ENCODE assay signal across 25 cellular contexts in the genomic region with DNA sequence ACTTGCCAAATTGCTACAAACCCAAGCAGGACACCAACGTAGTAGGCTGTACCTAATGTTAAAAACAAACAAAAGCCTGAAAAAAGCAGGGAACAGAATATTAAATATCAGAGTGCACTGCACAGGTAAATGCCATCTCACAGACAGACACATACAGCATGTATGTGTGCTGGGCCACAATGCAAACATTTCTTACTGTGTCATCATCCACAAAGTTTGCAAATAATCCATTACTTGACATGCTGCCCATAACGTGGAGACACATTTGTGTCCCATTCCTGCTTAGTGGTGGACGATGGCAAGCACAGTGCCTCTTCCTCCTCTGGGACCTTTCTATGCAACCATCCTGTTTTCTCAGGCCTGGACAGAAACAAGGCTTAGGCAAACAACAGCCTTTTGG.
"Had no signal": no experiment of that assay in that cellular context is flagged by ENCODE, and none has a peak within 500 bp of the region (broad histone marks: within the 10 kb centered on the region; RNA-seq: fewer than 3 reads in every experiment).

No MANE protein-coding gene starts in this region.

- H3K36me3 Mint-ChIP-seq: naive thymus-derived CD4-positive, alpha-beta T cell; stimulated activated naive B cell treated with anti-CD40 and anti-IgM and Interleukin-4, amounts not matched to agents 10 μg/mL and 1 μg/mL and 100 μg/mL, for 72 hours had no signal

- H3K27me3 ChIP-seq: dorsolateral prefrontal cortex, gastrocnemius medialis, heart left ventricle, hepatocyte, left lung, neutrophil, pancreas, right lobe of liver, tibial nerve, upper lobe of left lung had no signal

- H3K9me3 ChIP-seq: gastrocnemius medialis, heart left ventricle, left lung, neutrophil, pancreas, right lobe of liver, thoracic aorta, tibial nerve, upper lobe of left lung had no signal

- DNase-seq: dorsolateral prefrontal cortex; effector CD4-positive, alpha-beta T cell; foreskin fibroblast; gastrocnemius medialis; heart left ventricle; kidney; left lung; mesenchymal stem cell; midbrain; naive thymus-derived CD4-positive, alpha-beta T cell; pancreas; small intestine; stimulated activated CD4-positive, alpha-beta T cell treated with anti-CD3 and anti-CD28 coated beads, Interleukin-15, amount 100 ng/mL, for 24 hours; stimulated activated CD4-positive, alpha-beta T cell treated with anti-CD3 and anti-CD28 coated beads, Interleukin-2, amount 100 ng/mL, for 48 hours; stimulated activated naive B cell treated with anti-CD40 and anti-IgM and Interleukin-4, amounts not matched to agents 10 μg/mL and 1 μg/mL and 100 μg/mL, for 72 hours; upper lobe of left lung had no signal

- H3K4me1 Mint-ChIP-seq: naive thymus-derived CD4-positive, alpha-beta T cell; neural crest cell; stimulated activated naive B cell treated with anti-CD40 and anti-IgM and Interleukin-4, amounts not matched to agents 10 μg/mL and 1 μg/mL and 100 μg/mL, for 72 hours had no signal

- H3K9me3 Mint-ChIP-seq: neural crest cell; stimulated activated naive B cell treated with anti-CD40 and anti-IgM and Interleukin-4, amounts not matched to agents 10 μg/mL and 1 μg/mL and 100 μg/mL, for 72 hours; stimulated activated naive CD8-positive, alpha-beta T cell treated with anti-CD3 and anti-CD28 coated beads, Interleukin-15, Interleukin-2, amounts not matched to agents 100 ng/mL and 50 ng/mL, for 24 hours had no signal

- H3K4me3 ChIP-seq: dorsolateral prefrontal cortex, gastrocnemius medialis, heart left ventricle, hepatocyte, left lung, pancreas, right lobe of liver, thoracic aorta, tibial nerve, upper lobe of left lung had no signal

- H3K4me1 ChIP-seq: gastrocnemius medialis, heart left ventricle, left lung, pancreas, right lobe of liver, tibial nerve, upper lobe of left lung had no signal

- H3K36me3 ChIP-seq: gastrocnemius medialis, heart left ventricle, left lung, neutrophil, pancreas, right lobe of liver, thoracic aorta, upper lobe of left lung had no signal

- H3K27ac Mint-ChIP-seq: naive thymus-derived CD4-positive, alpha-beta T cell; stimulated activated naive B cell treated with anti-CD40 and anti-IgM and Interleukin-4, amounts not matched to agents 10 μg/mL and 1 μg/mL and 100 μg/mL, for 72 hours; stimulated activated naive CD8-positive, alpha-beta T cell treated with anti-CD3 and anti-CD28 coated beads, Interleukin-15, Interleukin-2, amounts not matched to agents 100 ng/mL and 50 ng/mL, for 24 hours had no signal

- H3K4me3 Mint-ChIP-seq: naive thymus-derived CD4-positive, alpha-beta T cell; neural crest cell; stimulated activated naive B cell treated with anti-CD40 and anti-IgM and Interleukin-4, amounts not matched to agents 10 μg/mL and 1 μg/mL and 100 μg/mL, for 72 hours; stimulated activated naive CD8-positive, alpha-beta T cell treated with anti-CD3 and anti-CD28 coated beads, Interleukin-15, Interleukin-2, amounts not matched to agents 100 ng/mL and 50 ng/mL, for 24 hours had no signal

- H3K27ac ChIP-seq: dorsolateral prefrontal cortex, epithelial cell of prostate, gastrocnemius medialis, heart left ventricle, hepatocyte, left lung, neutrophil, pancreas, right lobe of liver, thoracic aorta, tibial nerve, upper lobe of left lung had no signal

- ATAC-seq: esophagus mucosa; gastrocnemius medialis; heart left ventricle; left lung; naive thymus-derived CD4-positive, alpha-beta T cell; pancreas; stimulated activated naive B cell treated with anti-CD40 and anti-IgM and Interleukin-4, amounts not matched to agents 10 μg/mL and 1 μg/mL and 100 μg/mL, for 72 hours had no signal
